8 cellular contexts compared by ENCODE assay signal in genomic region chr14:56829151-56829550, GRCh38. TPM values are rescaled to one million over a fixed set of nuclear protein-coding genes. Genes with fewer than 3 reads are reported as not detected.
"Had no signal": no experiment of that assay in that cellular context is flagged by ENCODE, and none has a peak within 500 bp of the region (broad histone marks: within the 10 kb centered on the region; RNA-seq: fewer than 3 reads in every experiment).

No MANE protein-coding gene starts in this region.

- H3K4me3 ChIP-seq: GM12878 had no signal

- FAIRE-seq: G401.6, GM12878, GM12891, GM12892, GM18507, GM19239 had no signal

- DNase-seq: GDM1, GF-D8 had no signal

RNA-seq across cellular contexts. Expression of gene OTX2, which starts 18.9 kb away (rescaled TPM):
- total RNA-seq: GM12878 had no signal
